In the genomic region with DNA sequence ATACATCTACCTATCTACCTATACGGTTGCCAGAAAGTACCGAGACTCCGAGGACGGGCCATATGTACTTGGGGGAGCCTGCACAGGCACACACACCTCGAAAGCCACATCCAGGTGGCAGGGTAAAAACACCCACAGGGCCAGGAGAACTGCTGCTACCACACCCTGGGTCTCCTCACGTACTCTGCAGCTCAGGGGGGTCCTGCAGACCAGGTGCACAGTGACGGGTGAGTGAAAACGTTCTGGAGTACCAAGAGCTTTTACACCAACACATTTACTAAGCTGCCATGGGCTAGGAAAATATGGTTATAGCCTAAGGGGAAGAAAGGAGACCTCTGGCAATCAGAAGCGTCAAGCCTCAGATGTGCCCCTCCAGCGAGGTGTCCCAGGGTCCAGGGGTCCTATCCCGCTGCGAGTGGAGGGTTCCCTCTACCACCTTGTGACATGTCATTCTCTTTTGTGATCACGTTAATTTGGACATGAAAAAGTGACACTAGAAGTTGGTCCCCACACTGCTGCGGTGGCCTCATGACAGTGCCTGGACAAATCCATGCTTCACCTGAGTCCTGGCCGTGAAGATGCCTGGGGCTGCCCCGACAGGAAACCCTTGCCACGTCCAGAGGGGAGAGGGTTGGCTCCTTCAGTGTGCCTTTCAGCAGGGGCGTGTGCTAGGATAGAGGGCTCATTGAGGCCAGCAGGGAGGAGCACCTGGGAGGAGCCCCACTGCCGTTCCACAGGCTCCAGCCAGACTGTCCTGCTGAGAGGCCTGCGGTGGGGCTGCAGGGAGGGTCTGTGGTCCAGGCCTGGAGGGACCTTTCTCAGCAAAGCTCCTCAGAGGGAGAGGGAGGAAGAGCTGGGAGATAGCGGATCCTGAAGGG, we compare ENCODE assay signal across 8 cellular contexts. TPM values are rescaled to one million over a fixed set of nuclear protein-coding genes. Genes with fewer than 3 reads are reported as not detected.
DNase-seq lines count a peak whose midpoint lies in the region; TF ChIP-seq lines count a peak whose summit lies in the region.
"Had no signal": no experiment of that assay in that cellular context is flagged by ENCODE, and none has a peak within 500 bp of the region (broad histone marks: within the 10 kb centered on the region; RNA-seq: fewer than 3 reads in every experiment).

No MANE protein-coding gene starts in this region.

- no peak overlapping the region for H3K4me2 ChIP-seq in H9 (ENCODE audit: insufficient read depth, insufficient read length, low read length)

- H3K27ac ChIP-seq in H9 (ENCODE audit: insufficient read length, low read depth, low read length) (no peak overlapping the region), skeletal muscle tissue (ENCODE audit: low read depth, low read length) (no peak overlapping the region)

- H3K23me2 ChIP-seq in H9 (ENCODE audit: insufficient read length, low read depth, low read length, poor library complexity, severe bottlenecking) = peaks cover 8% of the 10 kb centered on the region

- H3K79me1 ChIP-seq in H9 (ENCODE audit: insufficient read depth, low read depth, low read length, poor library complexity, severe bottlenecking) = no peaks in the 10 kb centered on the region

- peaks cover 5% of the 10 kb centered on the region for H3K9me3 ChIP-seq in H9 (ENCODE audit: control insufficient read depth, low read depth, low read length)
- no peaks in the 10 kb centered on the region for H3K9me3 ChIP-seq in skeletal muscle tissue (ENCODE audit: control insufficient read depth in 3 of 3, low read length in 3 of 3)

- no peak overlapping the region for H3K4ac ChIP-seq in H9 (ENCODE audit: low read depth, low read length)

- H3K18ac ChIP-seq in H9 (ENCODE audit: insufficient read length, low read depth, low read length) = no peak overlapping the region

- no peaks in the 10 kb centered on the region for H3K36me3 ChIP-seq in skeletal muscle tissue (ENCODE audit: control insufficient read depth in 3 of 3, insufficient read depth in 3 of 3, low read length in 3 of 3)

- no peak overlapping the region for H4K5ac ChIP-seq in H9 (ENCODE audit: insufficient read length, low read depth, low read length)

- no peak overlapping the region for H2BK5ac ChIP-seq in H9 (ENCODE audit: insufficient read length, low read length)

- no peak overlapping the region for H3K14ac ChIP-seq in H9 (ENCODE audit: insufficient read depth, low read length)

- H4K91ac ChIP-seq in H9 (ENCODE audit: insufficient read length, low read depth, low read length) = no peak overlapping the region

- H2AK5ac ChIP-seq in H9 (ENCODE audit: insufficient read length, low read length) = no peak overlapping the region

- H2BK15ac ChIP-seq in H9 (ENCODE audit: low read depth, low read length) = no peak overlapping the region

- no peak overlapping the region for H2BK120ac ChIP-seq in H9 (ENCODE audit: low read depth, low read length, poor library complexity, severe bottlenecking)

- no CpG with 5 or more reads among the region's 21 CpGs for WGBS in H9 (ENCODE audit: extremely low coverage, insufficient read length, low lambda C conversion rate)

- no peaks in the 10 kb centered on the region for H3K4me1 ChIP-seq in H9 (ENCODE audit: insufficient read depth, low read length)
- peaks cover 22 to 38% (median 33%) of the 10 kb centered on the region in 3 donors for H3K4me1 ChIP-seq in skeletal muscle tissue (ENCODE audit: control insufficient read depth in 3 of 3, insufficient read depth in 3 of 3, low read length in 3 of 3)

- H4K8ac ChIP-seq in H9 (replicated peaks; ENCODE audit: insufficient read length, low read depth, low read length) = no peak overlapping the region

- H3K79me2 ChIP-seq in H9 (ENCODE audit: insufficient read depth, low read length) = peaks cover 5% of the 10 kb centered on the region; the same call in 1 of the 2 replicates

- H3T11ph ChIP-seq in H9 (ENCODE audit: low read length) = no peak overlapping the region

- H3K56ac ChIP-seq in H9 (ENCODE audit: insufficient read length, low read depth, low read length) = no peak overlapping the region

- H3K4me3 ChIP-seq in WI38 (ENCODE audit: low read depth, low read length) = peak overlapping the region; percentile 98
- peak overlapping the region; percentile 97 for H3K4me3 ChIP-seq in fibroblast of pulmonary artery (replicated peaks; ENCODE audit: low read depth, low read length)
- H3K4me3 ChIP-seq in skeletal muscle tissue (ENCODE audit: low read length in 3 of 3) = peak overlapping the region in 1 of 3 donors; percentile 95

- H4K20me1 ChIP-seq in H9 (ENCODE audit: control insufficient read depth, insufficient read depth, insufficient read length) = no peaks in the 10 kb centered on the region

- H2BK20ac ChIP-seq in H9 (ENCODE audit: low read depth, low read length, poor library complexity, severe bottlenecking) = no peak overlapping the region

- H3K9me3 Mint-ChIP-seq in H9 = peaks cover 12 to 19% of the 10 kb centered on the region in 2 experiments

- H3K36me3 Mint-ChIP-seq in H9 (ENCODE audit: insufficient read depth in 1 of 3, low read depth in 3 of 3) = peaks cover 0 to 7% (median 3%) of the 10 kb centered on the region in 3 experiments; a peak in 5 of 7 replicates

- DNase-seq in H9 (no peak), fibroblast of pulmonary artery (ENCODE audit: low read depth) (no peak), HT-29 (ENCODE audit: low spot score) (no peak), cerebellum (ENCODE audit: low spot score) (no peak), amygdala (lab: John Stamatoyannopoulos, UW) (no peak)
- DNase-seq: occipital lobe had no signal

- no peak overlapping the region for H3K9ac ChIP-seq in H9 (ENCODE audit: extremely low read depth, insufficient read length, low read length)
- H3K9ac ChIP-seq in skeletal muscle tissue (ENCODE audit: low read depth in 1 of 3, low read length in 3 of 3) = peak overlapping the region in 2 of 3 donors; percentile 93 to 94

- H3K23ac ChIP-seq in H9 (ENCODE audit: insufficient read length, low read depth, low read length) = no peak overlapping the region

- no peak overlapping the region for H2BK12ac ChIP-seq in H9 (ENCODE audit: insufficient read length, low read depth, low read length)

- H3K27me3 Mint-ChIP-seq in H9 (ENCODE audit: low read depth) = peaks cover 77% of the 10 kb centered on the region

- peak overlapping the region; percentile 24 to 89; a peak in 3 of 5 replicates for H3K4me3 Mint-ChIP-seq in H9

- no peak overlapping the region for H2AFZ ChIP-seq in H9 (ENCODE audit: low read length)

- H3K27ac Mint-ChIP-seq in H9 = no peak overlapping the region

- peaks cover 15 to 27% of the 10 kb centered on the region in 2 experiments for H3K4me1 Mint-ChIP-seq in H9

- TF ChIP-seq CTCF in H9 (conservative IDR thresholded peaks at IDR 0.05) (no peak), WI38 (IDR thresholded peaks at IDR 0.05; ENCODE audit: low read depth, low read length) (no peak), fibroblast of pulmonary artery (IDR thresholded peaks at IDR 0.05; ENCODE audit: low read length, missing control alignments) (no peak)

- peaks cover 33% of the 10 kb centered on the region for H3K27me3 ChIP-seq in H9 (ENCODE audit: insufficient read depth, low read length)
- H3K27me3 ChIP-seq in skeletal muscle tissue (ENCODE audit: control insufficient read depth in 3 of 3, insufficient read depth in 3 of 3, low read length in 3 of 3) = no peaks in the 10 kb centered on the region

RNA-seq across cellular contexts. Expression of a gene that starts 1.8 kb away (rescaled TPM):
- total RNA-seq in H9 (2021) = 32.4 and 33.0 TPM in 2 replicates
- 21.9 TPM for total RNA-seq in skeletal muscle tissue
- total RNA-seq in HT-29 (2014; rRNA removed; shearing (Covaris generic)) = 89.2 and 96.4 TPM in 2 replicates
- 17.7 TPM for total RNA-seq in cerebellum

RNA-seq across cellular contexts. Expression of a gene that starts 16.2 kb away (rescaled TPM):
- total RNA-seq in H9 (2021) = 0.55 and 0.96 TPM in 2 replicates
- 6.8 TPM for total RNA-seq in skeletal muscle tissue
- 3.6 and 7.5 TPM in 2 replicates for total RNA-seq in HT-29 (2014; rRNA removed; shearing (Covaris generic))
- total RNA-seq in cerebellum = 0.73 TPM

RNA-seq across cellular contexts. Expression of a gene that starts 28.0 kb away (rescaled TPM):
- 69.8 and 76.4 TPM in 2 replicates for total RNA-seq in H9 (2021)
- 55.8 TPM for total RNA-seq in skeletal muscle tissue
- 1,319 and 1,392 TPM in 2 replicates for total RNA-seq in HT-29 (2014; rRNA removed; shearing (Covaris generic))
- total RNA-seq in cerebellum = 44.1 TPM

Comparison
In these comparisons a context has a peak if more than half of its experiments do, and no peak if none do; other contexts are left out.
1. RNA of a gene that starts 28.0 kb away (total RNA-seq): 1,319 to 1,392 TPM in HT-29; 69.8 to 76.4 TPM in H9, 55.8 TPM in skeletal muscle tissue (single experiment) and 44.1 TPM in cerebellum (single experiment); every median in the first group is over 10 times any median in the second.